In genomic region chr1:66300986-66301451, GRCh38 we compare ENCODE assay signal across 8 cellular contexts.
A peak's percentile ranks its signal among the peaks of the same experiment; 100 is the strongest.
DNase-seq lines count a peak whose midpoint lies in the region; ATAC-seq lines count a peak whose summit lies in the region.

No MANE protein-coding gene starts in this region.

- POLR2A ChIA-PET in naive thymus-derived CD8-positive, alpha-beta T cell (lab: Charles Lee), result interaction anchor here (0.5 to 1.2 kb wide), 4 partner anchors 19 to 635 kb away, joined by 3 to 5 read pairs (median 4); no protein-coding TSS in a partner anchor

- H3K36me3 Mint-ChIP-seq in naive thymus-derived CD8-positive, alpha-beta T cell, result no peaks in the 10 kb centered on the region

- H3K27me3 Mint-ChIP-seq in naive thymus-derived CD8-positive, alpha-beta T cell, result no peaks in the 10 kb centered on the region

- H3K4me1 Mint-ChIP-seq in naive thymus-derived CD8-positive, alpha-beta T cell, result peaks cover 7 to 45% (median 32%) of the 10 kb centered on the region in 4 donors

- peak overlapping the region; percentile 41 to 96 (median 88) for H3K27ac Mint-ChIP-seq in naive thymus-derived CD8-positive, alpha-beta T cell

- no peaks in the 10 kb centered on the region for H3K9me3 Mint-ChIP-seq in naive thymus-derived CD8-positive, alpha-beta T cell

- DNase-seq in activated CD4-positive, CD25-positive, alpha-beta regulatory T cell treated with anti-CD3 and anti-CD28 coated beads, Interleukin-2, amount 50 U/mL, for 16 hours (ENCODE audit: low read depth, low spot score), result peak; percentile 2
- DNase-seq in activated CD4-positive, CD25-positive, alpha-beta regulatory T cell treated with anti-CD3 and anti-CD28 coated beads, Interleukin-2, amount 50 U/mL, for 72 hours, result no peak
- DNase-seq in OCI-M1 (lab: John Stamatoyannopoulos, UW), result peak; percentile 91
- peak; percentile 62 for DNase-seq in central memory CD4-positive, alpha-beta T cell
- peak in 3 of 10 donors; percentile 35 to 43 (median 40) for DNase-seq in naive thymus-derived CD8-positive, alpha-beta T cell
- DNase-seq in amniotic stem cell (lab: John Stamatoyannopoulos, UW), result no peak
- DNase-seq in NCI-H2081 treated with DMSO at 0.1 percent for 48 hours (lab: John Stamatoyannopoulos, UW), result no peak

- peak overlapping the region; percentile 59 to 85 (median 80) for H3K4me3 Mint-ChIP-seq in naive thymus-derived CD8-positive, alpha-beta T cell

- peak; percentile 84 for ATAC-seq in HG02840 (IDR thresholded peaks at IDR 0.05; ENCODE audit: low FRiP score, unreplicated experiment)
- peak; percentile 72 to 84 for ATAC-seq in naive thymus-derived CD8-positive, alpha-beta T cell

Comparison
In these comparisons a context has a peak if more than half of its experiments do, and no peak if none do; other contexts are left out.
1. DNase-seq: peak in activated CD4-positive, CD25-positive, alpha-beta regulatory T cell treated with anti-CD3 and anti-CD28 coated beads, Interleukin-2, amount 50 U/mL, for 16 hours (single experiment), OCI-M1 (single experiment) and central memory CD4-positive, alpha-beta T cell (single experiment); none in activated CD4-positive, CD25-positive, alpha-beta regulatory T cell treated with anti-CD3 and anti-CD28 coated beads, Interleukin-2, amount 50 U/mL, for 72 hours (single experiment), amniotic stem cell (single experiment) and NCI-H2081 treated with DMSO at 0.1 percent for 48 hours (single experiment).